Comparison of ENCODE assay signal across 8 cellular contexts in genomic region chr14:63854330-63854729, GRCh38. TPM values are rescaled to one million over a fixed set of nuclear protein-coding genes. Genes with fewer than 3 reads are reported as not detected.
A peak's percentile ranks its signal among the peaks of the same experiment; 100 is the strongest.
DNase-seq lines count a peak whose midpoint lies in the region; ATAC-seq and TF ChIP-seq lines count a peak whose summit lies in the region.

No MANE protein-coding gene starts in this region.

- no peaks in the 10 kb centered on the region for H3K27me3 ChIP-seq in liver (ENCODE audit: control insufficient read depth in 4 of 4, insufficient read depth in 4 of 4, low read length in 3 of 4)

- 29% methylated on average over 5 of the region's 5 CpGs for WGBS in liver

- H3K27ac ChIP-seq in liver (ENCODE audit: low read depth in 1 of 2, low read length in 2 of 2), result peak overlapping the region in 1 of 2 donors; percentile 77

- H3K9me3 ChIP-seq in liver (ENCODE audit: control insufficient read depth in 4 of 4, low read length in 3 of 4), result no peaks in the 10 kb centered on the region

- peaks cover 9% of the 10 kb centered on the region for H3K27me3 Mint-ChIP-seq in activated T-cell treated with anti-CD3 and anti-CD28 coated beads, Interleukin-2, amount 50 U/mL, for 72 hours (ENCODE audit: low read depth)
- peaks cover 4% of the 10 kb centered on the region for H3K27me3 Mint-ChIP-seq in activated naive CD8-positive, alpha-beta T cell treated with anti-CD3 and anti-CD28 coated beads, Interleukin-2, amount 50 U/mL, for 24 hours
- no peaks in the 10 kb centered on the region for H3K27me3 Mint-ChIP-seq in type B pancreatic cell

- H3K4me1 ChIP-seq in liver (ENCODE audit: control insufficient read depth in 4 of 4, insufficient read depth in 4 of 4, low read length in 3 of 4), result peaks cover 0 to 13% (median 5%) of the 10 kb centered on the region in 4 donors

- peaks cover 45% of the 10 kb centered on the region for H3K4me1 Mint-ChIP-seq in activated T-cell treated with anti-CD3 and anti-CD28 coated beads, Interleukin-2, amount 50 U/mL, for 72 hours (ENCODE audit: low read depth)
- H3K4me1 Mint-ChIP-seq in activated naive CD8-positive, alpha-beta T cell treated with anti-CD3 and anti-CD28 coated beads, Interleukin-2, amount 50 U/mL, for 24 hours, result peaks cover 48% of the 10 kb centered on the region
- peaks cover 32% of the 10 kb centered on the region for H3K4me1 Mint-ChIP-seq in type B pancreatic cell (ENCODE audit: unreplicated experiment)

- no peaks in the 10 kb centered on the region for H3K36me3 ChIP-seq in liver (ENCODE audit: control insufficient read depth in 4 of 4, insufficient read depth in 3 of 4, low read depth in 1 of 4, low read length in 3 of 4)

- ATAC-seq in activated T-cell treated with anti-CD3 and anti-CD28 coated beads, Interleukin-2, amount 50 U/mL, for 72 hours (replicated peaks in 1 of 2), result no peak
- no peak for ATAC-seq in activated naive CD8-positive, alpha-beta T cell treated with anti-CD3 and anti-CD28 coated beads, Interleukin-2, amount 50 U/mL, for 24 hours
- no peak for ATAC-seq in HG03354 (IDR thresholded peaks at IDR 0.05; ENCODE audit: poor library complexity, severe bottlenecking, unreplicated experiment)
- ATAC-seq in GM18868 (IDR thresholded peaks at IDR 0.05; ENCODE audit: unreplicated experiment), result no peak

- H3K27ac Mint-ChIP-seq in activated T-cell treated with anti-CD3 and anti-CD28 coated beads, Interleukin-2, amount 50 U/mL, for 72 hours, result peak overlapping the region; percentile 95
- peak overlapping the region; percentile 79 for H3K27ac Mint-ChIP-seq in activated naive CD8-positive, alpha-beta T cell treated with anti-CD3 and anti-CD28 coated beads, Interleukin-2, amount 50 U/mL, for 24 hours
- peak overlapping the region; percentile 96 for H3K27ac Mint-ChIP-seq in type B pancreatic cell

- peak overlapping the region; percentile 96 to 100 for H3K4me3 Mint-ChIP-seq in activated T-cell treated with anti-CD3 and anti-CD28 coated beads, Interleukin-2, amount 50 U/mL, for 72 hours
- H3K4me3 Mint-ChIP-seq in activated naive CD8-positive, alpha-beta T cell treated with anti-CD3 and anti-CD28 coated beads, Interleukin-2, amount 50 U/mL, for 24 hours, result peak overlapping the region; percentile 89
- peak overlapping the region; percentile 99 for H3K4me3 Mint-ChIP-seq in type B pancreatic cell

- no peak for TF ChIP-seq RAD21 in liver (IDR thresholded peaks at IDR 0.05)

- H3K4me3 ChIP-seq in liver (ENCODE audit: low read depth in 1 of 3, low read length in 3 of 3), result peak overlapping the region in 2 of 3 donors; percentile 65 to 98

- H3K9ac ChIP-seq in liver (ENCODE audit: low read depth in 1 of 2, low read length in 2 of 2), result peak overlapping the region; percentile 55 to 74

- no peaks in the 10 kb centered on the region for H3K9me3 Mint-ChIP-seq in activated T-cell treated with anti-CD3 and anti-CD28 coated beads, Interleukin-2, amount 50 U/mL, for 72 hours
- no peaks in the 10 kb centered on the region for H3K9me3 Mint-ChIP-seq in activated naive CD8-positive, alpha-beta T cell treated with anti-CD3 and anti-CD28 coated beads, Interleukin-2, amount 50 U/mL, for 24 hours
- H3K9me3 Mint-ChIP-seq in type B pancreatic cell, result no peaks in the 10 kb centered on the region

- no peak for DNase-seq in activated T-cell treated with anti-CD3 and anti-CD28 coated beads, Interleukin-2, amount 50 U/mL, for 72 hours
- DNase-seq in activated T-cell treated with anti-CD3 and anti-CD28 coated beads, Interleukin-2, amount 50 U/mL, for 48 hours, result no peak
- DNase-seq in activated naive CD8-positive, alpha-beta T cell treated with anti-CD3 and anti-CD28 coated beads, Interleukin-2, amount 50 U/mL, for 24 hours, result no peak
- DNase-seq in type B pancreatic cell (ENCODE audit: extremely low spot score, unreplicated experiment), result no peak
- no peak for DNase-seq in SW480 (ENCODE audit: low spot score)

- H3K36me3 Mint-ChIP-seq in activated T-cell treated with anti-CD3 and anti-CD28 coated beads, Interleukin-2, amount 50 U/mL, for 72 hours (ENCODE audit: insufficient read depth in 2 of 2), result peaks cover 2 to 6% of the 10 kb centered on the region in 2 donors
- peaks cover 5% of the 10 kb centered on the region for H3K36me3 Mint-ChIP-seq in activated naive CD8-positive, alpha-beta T cell treated with anti-CD3 and anti-CD28 coated beads, Interleukin-2, amount 50 U/mL, for 24 hours (ENCODE audit: low read depth)
- no peaks in the 10 kb centered on the region for H3K36me3 Mint-ChIP-seq in type B pancreatic cell

- TF ChIP-seq CTCF in liver (IDR thresholded peaks at IDR 0.05; ENCODE audit: low read depth, low read length, missing input control), result no peak
- TF ChIP-seq CTCF in type B pancreatic cell (conservative IDR thresholded peaks at IDR 0.05), result no peak

TF ChIP-seq in liver, 16 proteins besides CTCF, POLR2A, EP300 and RAD21:
- TF ChIP-seq YY1 (IDR thresholded peaks at IDR 0.05) (peak; percentile 0), EGR1 (IDR thresholded peaks at IDR 0.05; ENCODE audit: low read depth in 2 of 2) (no peak)

RNA-seq across cellular contexts. Expression of gene SYNE2, which starts 1.5 kb away (rescaled TPM):
- total RNA-seq in activated T-cell treated with anti-CD3 and anti-CD28 coated beads, Interleukin-2, amount 50 U/mL, for 72 hours, result 10 to 100 TPM; 32.3 to 48.8 TPM
- total RNA-seq in liver (10 to 100 TPM; 15.5 to 79.9 TPM), type B pancreatic cell (ENCODE audit: low replicate concordance) (68.1 and 75.1 TPM in 2 replicates)
- 10 to 100 TPM; 12.0 to 23.5 TPM for polyA plus RNA-seq in liver
